Comparison of ENCODE assay signal across 8 cellular contexts in genomic region chr15:74873036-74873755, GRCh38. TPM values are rescaled to one million over a fixed set of nuclear protein-coding genes. Genes with fewer than 3 reads are reported as not detected.
DNase-seq lines count a peak whose midpoint lies in the region; ATAC-seq, FAIRE-seq and TF ChIP-seq lines count a peak whose summit lies in the region.

A gene with protein sequence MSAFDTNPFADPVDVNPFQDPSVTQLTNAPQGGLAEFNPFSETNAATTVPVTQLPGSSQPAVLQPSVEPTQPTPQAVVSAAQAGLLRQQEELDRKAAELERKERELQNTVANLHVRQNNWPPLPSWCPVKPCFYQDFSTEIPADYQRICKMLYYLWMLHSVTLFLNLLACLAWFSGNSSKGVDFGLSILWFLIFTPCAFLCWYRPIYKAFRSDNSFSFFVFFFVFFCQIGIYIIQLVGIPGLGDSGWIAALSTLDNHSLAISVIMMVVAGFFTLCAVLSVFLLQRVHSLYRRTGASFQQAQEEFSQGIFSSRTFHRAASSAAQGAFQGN (minus strand): TSS chr15:74873365. CDS start chr15:74873255, 110 bp downstream.

- H3K9me3 ChIP-seq in neutrophil: no peaks in the 10 kb centered on the region

- intact Hi-C loops in activated naive CD4-positive, alpha-beta T cell treated with anti-CD3 and anti-CD28 coated beads for 36 hours (cut with micrococcal nuclease): loop anchor here (1.0 to 10.0 kb wide), 6 partner anchors 16 to 579 kb away; partner anchors contain the start of genes ARID3B, C15orf39, FAM219B and SIN3A

- peaks cover 8% of the 10 kb centered on the region for H3K36me3 Mint-ChIP-seq in activated naive CD4-positive, alpha-beta T cell treated with anti-CD3 and anti-CD28 coated beads for 36 hours (ENCODE audit: low read depth)

- FAIRE-seq in frontal cortex (lab: Jason Lieb, UNC): no peak

- peak; percentile 78 for ATAC-seq in HG02571 (IDR thresholded peaks at IDR 0.05; ENCODE audit: unreplicated experiment)

- DNase-seq in GM06990 (ENCODE audit: extremely low read depth, insufficient read length): peak; percentile 94
- peak; percentile 97 for DNase-seq in NB4 (ENCODE audit: low read depth)
- DNase-seq in SK-N-DZ (ENCODE audit: low spot score): peak; percentile 97
- DNase-seq in activated naive CD4-positive, alpha-beta T cell treated with anti-CD3 and anti-CD28 coated beads for 36 hours: peak; percentile 92
- DNase-seq in frontal cortex (ENCODE audit: low spot score in 2 of 2): peak; percentile 90 to 95

- H3K4me1 ChIP-seq in neutrophil (ENCODE audit: control insufficient read depth in 1 of 2, insufficient read depth in 1 of 2, low read depth in 1 of 2, low read length in 1 of 2): peaks cover 53 to 55% of the 10 kb centered on the region in 2 experiments

- H3K4me3 Mint-ChIP-seq in activated naive CD4-positive, alpha-beta T cell treated with anti-CD3 and anti-CD28 coated beads for 36 hours: peak within 1 kb of the TSS; percentile 98

- H3K27me3 Mint-ChIP-seq in activated naive CD4-positive, alpha-beta T cell treated with anti-CD3 and anti-CD28 coated beads for 36 hours (ENCODE audit: low read depth): no peaks in the 10 kb centered on the region

- CTCF ChIA-PET in activated naive CD4-positive, alpha-beta T cell treated with anti-CD3 and anti-CD28 coated beads for 36 hours (lab: Charles Lee): interaction anchor here (0.9 to 5.3 kb wide), 3 partner anchors 27 to 104 kb away, joined by 4 to 23 read pairs (median 6); no protein-coding TSS in a partner anchor

- TF ChIP-seq CTCF in GM06990 (IDR thresholded peaks at IDR 0.05; ENCODE audit: insufficient read depth, low read length, poor library complexity, severe bottlenecking) (no peak), NB4 (IDR thresholded peaks at IDR 0.05; ENCODE audit: low read depth, low read length) (no peak), neutrophil (IDR thresholded peaks at IDR 0.05) (peak; percentile 27), subcutaneous adipose tissue (IDR thresholded peaks at IDR 0.05; ENCODE audit: low read depth) (no peak)

- H3K27ac ChIP-seq in neutrophil: peak within 1 kb of the TSS; percentile 90

- H3K27me3 ChIP-seq in GM06990 (replicated peaks; ENCODE audit: control insufficient read depth, insufficient read depth, low read length) (no peaks in the 10 kb centered on the region), neutrophil (no peaks in the 10 kb centered on the region)

- peaks cover 4% of the 10 kb centered on the region for H3K36me3 ChIP-seq in GM06990 (ENCODE audit: control insufficient read depth, insufficient read depth, low read length)
- no peaks in the 10 kb centered on the region for H3K36me3 ChIP-seq in neutrophil

- peak within 1 kb of the TSS; percentile 92 for H3K27ac Mint-ChIP-seq in activated naive CD4-positive, alpha-beta T cell treated with anti-CD3 and anti-CD28 coated beads for 36 hours

- TF ChIP-seq POLR2A in NB4 (IDR thresholded peaks at IDR 0.05; ENCODE audit: extremely low read depth, insufficient read length): peak; percentile 94

- H3K9me3 Mint-ChIP-seq in activated naive CD4-positive, alpha-beta T cell treated with anti-CD3 and anti-CD28 coated beads for 36 hours: no peaks in the 10 kb centered on the region

- H3K4me3 ChIP-seq in GM06990 (replicated peaks; ENCODE audit: low read depth, low read length) (peak within 1 kb of the TSS; percentile 83), NB4 (ENCODE audit: low read depth, low read length) (peak within 1 kb of the TSS; percentile 92), neutrophil (ENCODE audit: low read depth in 1 of 2, low read length in 1 of 2) (peak within 1 kb of the TSS; percentile 73 to 75)

- H3K4me1 Mint-ChIP-seq in activated naive CD4-positive, alpha-beta T cell treated with anti-CD3 and anti-CD28 coated beads for 36 hours (ENCODE audit: low read depth): peaks cover 42% of the 10 kb centered on the region

RNA-seq across cellular contexts. Expression of the gene that starts here (rescaled TPM):
- 35.8 and 40.7 TPM in 2 replicates for polyA plus RNA-seq in SK-N-DZ (2014; cell fraction: cytosol; rRNA removed)
- 17.2 and 33.3 TPM in 2 replicates for polyA plus RNA-seq in SK-N-DZ (2014; cell fraction: nucleus; rRNA removed)
- total RNA-seq in activated naive CD4-positive, alpha-beta T cell treated with anti-CD3 and anti-CD28 coated beads for 36 hours: 10 to 100 TPM; 60.6 TPM
- total RNA-seq in frontal cortex (4.5 TPM), subcutaneous adipose tissue (10 to 100 TPM; 51.1 to 82.7 (median 64.4) TPM)

Comparison
In these comparisons a context has a peak if more than half of its experiments do, and no peak if none do; other contexts are left out.
1. Peak in every context shown above with its lines: DNase-seq, ATAC-seq, H3K4me3 ChIP-seq and H3K27ac ChIP-seq.